Comparison of ENCODE assay signal across 12 cellular contexts in the genomic region with DNA sequence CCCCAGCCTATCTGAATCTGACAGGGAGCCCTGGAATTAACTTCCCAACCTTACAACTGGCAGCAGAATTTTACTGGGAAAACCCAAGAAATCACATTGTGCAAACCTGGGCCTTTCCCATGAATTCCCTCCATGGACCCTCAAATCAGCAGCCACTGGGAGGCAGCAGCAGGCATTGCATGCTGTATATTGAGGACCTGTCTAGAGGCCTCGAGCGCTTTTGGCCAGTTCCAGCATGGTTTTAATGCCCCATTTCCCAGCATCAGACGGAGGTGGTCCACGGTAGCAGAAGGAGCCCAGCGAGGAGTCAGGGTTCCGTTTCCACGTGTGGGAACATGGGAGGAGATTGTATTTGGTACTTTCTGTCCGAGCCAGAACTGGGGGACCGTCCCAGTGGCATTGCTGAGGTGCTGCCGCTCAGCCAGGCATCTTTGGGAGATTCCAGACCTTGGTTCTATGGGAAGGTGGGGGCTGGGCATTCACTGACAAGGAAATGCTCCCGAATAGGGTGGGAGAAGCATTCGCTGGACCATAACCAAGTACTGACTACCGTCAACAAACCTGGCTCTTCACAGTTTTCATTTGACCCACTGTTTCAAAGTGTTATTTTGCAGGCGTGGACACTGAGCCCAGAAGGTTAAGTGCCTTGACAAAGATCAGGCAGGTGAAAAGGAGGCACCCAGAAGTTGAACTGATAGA. TPM values are rescaled to one million over a fixed set of nuclear protein-coding genes. Genes with fewer than 3 reads are reported as not detected.
DNase-seq lines count a peak whose midpoint lies in the region; ATAC-seq and TF ChIP-seq lines count a peak whose summit lies in the region.
"Had no signal": no experiment of that assay in that cellular context is flagged by ENCODE, and none has a peak within 500 bp of the region (broad histone marks: within the 10 kb centered on the region; RNA-seq: fewer than 3 reads in every experiment).

No MANE protein-coding gene starts in this region.

- no peak overlapping the region for H3K27ac ChIP-seq in AG04450 (ENCODE audit: low read depth, low read length)
- no peak overlapping the region for H3K27ac ChIP-seq in CD8-positive, alpha-beta memory T cell (ENCODE audit: low read depth, low read length)
- H3K27ac ChIP-seq: upper lobe of right lung had no signal

- no peaks in the 10 kb centered on the region for H3K36me3 Mint-ChIP-seq in glutamatergic neuron (ENCODE audit: unreplicated experiment)
- no peaks in the 10 kb centered on the region for H3K36me3 Mint-ChIP-seq in CD8-positive, alpha-beta memory T cell
- H3K36me3 Mint-ChIP-seq: activated naive CD4-positive, alpha-beta T cell treated with anti-CD3 and anti-CD28 coated beads, Interleukin-2, amount 50 U/mL, for 24 hours had no signal

- DNase-seq in AG04450 (ENCODE audit: low read depth, low spot score) (no peak), GM20000 (ENCODE audit: low spot score) (no peak), RPMI7951 (ENCODE audit: low read depth) (peak; percentile 12), glutamatergic neuron (peak; percentile 43), ecto neural progenitor cell (ENCODE audit: low spot score) (no peak)
- DNase-seq in stimulated activated CD8-positive, alpha-beta memory T cell treated with anti-CD3 and anti-CD28 coated beads, Interleukin-4, amount 100 ng/mL, for 48 hours, result no peak
- no peak for DNase-seq in CD8-positive, alpha-beta memory T cell
- DNase-seq: activated B cell treated with CpG ODN at 0.5 μM for 24 hours; stimulated activated CD4-positive, alpha-beta T cell treated with anti-CD3 and anti-CD28 coated beads, Interleukin-4, amount 100 ng/mL, for 24 hours; upper lobe of right lung had no signal

- no peaks in the 10 kb centered on the region for H3K4me1 ChIP-seq in CD8-positive, alpha-beta memory T cell (ENCODE audit: insufficient read depth, low read length)
- H3K4me1 ChIP-seq: upper lobe of right lung had no signal

- CTCF ChIA-PET in AG04450 (lab: Charles Lee), result interaction anchor here (0.7 to 1.2 kb wide), 3 partner anchors 19 to 32 kb away, joined by 3 to 7 read pairs (median 5); no protein-coding TSS in a partner anchor
- CTCF ChIA-PET in CD8-positive, alpha-beta memory T cell (lab: Charles Lee), result no interaction called here

- no peaks in the 10 kb centered on the region for H3K27me3 Mint-ChIP-seq in glutamatergic neuron (ENCODE audit: unreplicated experiment)
- H3K27me3 Mint-ChIP-seq in CD8-positive, alpha-beta memory T cell, result peaks cover 0 to 4% of the 10 kb centered on the region in 2 donors
- H3K27me3 Mint-ChIP-seq: activated B cell treated with CpG ODN at 0.5 μM for 24 hours; activated naive CD4-positive, alpha-beta T cell treated with anti-CD3 and anti-CD28 coated beads, Interleukin-2, amount 50 U/mL, for 24 hours had no signal

- H3K27me3 ChIP-seq in AG04450 (ENCODE audit: control insufficient read depth, insufficient read depth, low read length), result peaks cover under 1% of the 10 kb centered on the region
- H3K27me3 ChIP-seq in CD8-positive, alpha-beta memory T cell (ENCODE audit: insufficient read depth, low read length, poor library complexity, severe bottlenecking), result no peaks in the 10 kb centered on the region
- H3K27me3 ChIP-seq: upper lobe of right lung had no signal

- POLR2A ChIA-PET in AG04450 (lab: Yijun Ruan, JAX), result no interaction called here
- POLR2A ChIA-PET in CD8-positive, alpha-beta memory T cell (lab: Charles Lee), result no interaction called here

- H3K4me1 Mint-ChIP-seq in glutamatergic neuron (ENCODE audit: low read depth, unreplicated experiment), result peaks cover 4% of the 10 kb centered on the region
- peaks cover 8 to 14% (median 13%) of the 10 kb centered on the region in 3 donors for H3K4me1 Mint-ChIP-seq in CD8-positive, alpha-beta memory T cell

- no peaks in the 10 kb centered on the region; the same call in 1 of the 2 replicates for H3K9me3 ChIP-seq in AG04450 (ENCODE audit: control insufficient read depth, insufficient read depth, low read length)
- no peaks in the 10 kb centered on the region for H3K9me3 ChIP-seq in CD8-positive, alpha-beta memory T cell (ENCODE audit: low read length)
- H3K9me3 ChIP-seq: upper lobe of right lung had no signal

- H3K36me3 ChIP-seq in CD8-positive, alpha-beta memory T cell (ENCODE audit: insufficient read depth, low read length), result no peaks in the 10 kb centered on the region
- H3K36me3 ChIP-seq: upper lobe of right lung had no signal

- peaks cover 1% of the 10 kb centered on the region for H3K9me3 Mint-ChIP-seq in glutamatergic neuron (ENCODE audit: unreplicated experiment)
- H3K9me3 Mint-ChIP-seq in CD8-positive, alpha-beta memory T cell, result no peaks in the 10 kb centered on the region
- H3K9me3 Mint-ChIP-seq: activated B cell treated with CpG ODN at 0.5 μM for 24 hours; activated naive CD4-positive, alpha-beta T cell treated with anti-CD3 and anti-CD28 coated beads, Interleukin-2, amount 50 U/mL, for 24 hours had no signal

- ATAC-seq in HG02840 (IDR thresholded peaks at IDR 0.05; ENCODE audit: low FRiP score, unreplicated experiment), result no peak
- ATAC-seq: upper lobe of right lung had no signal

- H3K27ac Mint-ChIP-seq in glutamatergic neuron (ENCODE audit: unreplicated experiment), result no peak overlapping the region
- no peak overlapping the region for H3K27ac Mint-ChIP-seq in CD8-positive, alpha-beta memory T cell
- H3K27ac Mint-ChIP-seq: activated B cell treated with CpG ODN at 0.5 μM for 24 hours; activated naive CD4-positive, alpha-beta T cell treated with anti-CD3 and anti-CD28 coated beads, Interleukin-2, amount 50 U/mL, for 24 hours had no signal

- no peak overlapping the region for H3K4me3 ChIP-seq in AG04450 (ENCODE audit: low read depth, low read length)
- no peak overlapping the region for H3K4me3 ChIP-seq in CD8-positive, alpha-beta memory T cell (ENCODE audit: low read length)
- H3K4me3 ChIP-seq: upper lobe of right lung had no signal

- TF ChIP-seq CTCF in AG04450 (IDR thresholded peaks at IDR 0.05; ENCODE audit: low read depth, low read length), result peak; percentile 60
- peak; percentile 12 for TF ChIP-seq CTCF in GM20000 (IDR thresholded peaks at IDR 0.05; ENCODE audit: extremely low read depth, missing control alignments)
- TF ChIP-seq CTCF in glutamatergic neuron (IDR thresholded peaks at IDR 0.05; ENCODE audit: partially characterized antibody, unreplicated experiment), result no peak

- H3K4me3 Mint-ChIP-seq in glutamatergic neuron (ENCODE audit: unreplicated experiment), result no peak overlapping the region
- H3K4me3 Mint-ChIP-seq in CD8-positive, alpha-beta memory T cell, result peak overlapping the region in 1 of 7 donors; percentile 32
- H3K4me3 Mint-ChIP-seq: activated B cell treated with CpG ODN at 0.5 μM for 24 hours; activated naive CD4-positive, alpha-beta T cell treated with anti-CD3 and anti-CD28 coated beads, Interleukin-2, amount 50 U/mL, for 24 hours had no signal

RNA-seq across cellular contexts. Expression of a gene that starts 15.9 kb away (rescaled TPM):
- polyA plus RNA-seq in AG04450 (2011; rRNA removed), result not detected in 2 replicates
- polyA minus RNA-seq in AG04450 (2011; rRNA and poly(A)+ RNA removed), result not detected in 2 replicates
- not detected in 2 replicates for total RNA-seq in RPMI7951 (2014; rRNA removed; shearing (Covaris generic))
- total RNA-seq in glutamatergic neuron (ENCODE audit: unreplicated experiment), result 0.37 TPM
- total RNA-seq in CD8-positive, alpha-beta memory T cell, result under 1 TPM in 1 of 2 experiments, not detected in 1; 0.18 TPM
- polyA plus RNA-seq in CD8-positive, alpha-beta memory T cell, result not detected

Comparison
In these comparisons a context has a peak if more than half of its experiments do, and no peak if none do; other contexts are left out.
1. DNase-seq: peak in RPMI7951 (single experiment) and glutamatergic neuron (single experiment); none in AG04450 (single experiment), GM20000 (single experiment), stimulated activated CD8-positive, alpha-beta memory T cell treated with anti-CD3 and anti-CD28 coated beads, Interleukin-4, amount 100 ng/mL, for 48 hours (single experiment), CD8-positive, alpha-beta memory T cell (0 of 5) and ecto neural progenitor cell (single experiment).